Comparison of ENCODE assay signal across 1 cellular context in the genomic region with DNA sequence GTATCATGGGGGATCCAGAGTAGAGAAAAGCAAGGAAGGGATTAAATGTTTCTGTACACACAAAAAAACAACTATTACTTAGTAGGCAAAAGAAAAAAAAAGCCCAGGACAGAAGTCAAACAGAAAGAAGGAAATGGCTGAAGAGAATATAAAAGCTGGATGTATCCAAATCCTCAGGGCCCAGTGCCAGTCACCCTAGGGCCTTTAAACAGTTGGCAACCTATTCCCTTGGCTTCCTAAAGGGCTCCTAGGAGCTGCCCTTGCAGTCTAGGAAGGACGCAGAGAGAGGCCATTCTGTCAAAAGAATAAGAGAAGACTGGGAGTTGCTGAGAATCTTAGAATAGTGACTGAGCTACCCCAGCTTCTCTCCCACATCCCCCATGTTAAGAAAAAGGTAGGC.
TF ChIP-seq lines count a peak whose summit lies in the region.

No MANE protein-coding gene starts in this region.

TF ChIP-seq in GM12891, 5 proteins besides CTCF, POLR2A, EP300 and RAD21:
- TF ChIP-seq SPI1 (IDR thresholded peaks at IDR 0.05; ENCODE audit: low read depth, low read length) (no peak), POLR2AphosphoS5 (IDR thresholded peaks at IDR 0.05; ENCODE audit: low read depth, low read length) (no peak), POU2F2 (IDR thresholded peaks at IDR 0.05; ENCODE audit: low read depth, low read length) (no peak), TAF1 (IDR thresholded peaks at IDR 0.05; ENCODE audit: low read depth, low read length) (no peak), PAX5 (IDR thresholded peaks at IDR 0.05; ENCODE audit: insufficient read depth, low read length, severe bottlenecking) (no peak)
